Comparison of ENCODE assay signal across 8 cellular contexts in genomic region chr16:56681939-56682702, GRCh38. TPM values are rescaled to one million over a fixed set of nuclear protein-coding genes. Genes with fewer than 3 reads are reported as not detected.
A peak's percentile ranks its signal among the peaks of the same experiment; 100 is the strongest.
DNase-seq lines count a peak whose midpoint lies in the region; ATAC-seq, FAIRE-seq and TF ChIP-seq lines count a peak whose summit lies in the region.

Gene MT1X, plus strand, starts transcription at chr16:56682470. Its CDS starts 71 bp downstream, at chr16:56682541.

- peak; percentile 96 for TF ChIP-seq POLR2A in HepG2 (IDR thresholded peaks at IDR 0.05; ENCODE audit: insufficient read depth in 1 of 2, low read depth in 2 of 2, low read length in 2 of 2)

- TF ChIP-seq EP300 in HepG2 (IDR thresholded peaks at IDR 0.05; ENCODE audit: low read depth in 2 of 2, low read length in 2 of 2) (peak in 1 of 2 experiments; percentile 45; a peak in 1 of 4 replicates), HepG2 (CRISPR knock-in tag; IDR thresholded peaks at IDR 0.05; ENCODE audit: borderline replicate concordance) (no peak)

- no peaks in the 10 kb centered on the region for H3K79me2 ChIP-seq in HepG2 (ENCODE audit: insufficient read depth, low read length)

- peak within 1 kb of the TSS; percentile 66 for H3K9ac ChIP-seq in HepG2 (ENCODE audit: insufficient read depth, low read depth, low read length)

- no peaks in the 10 kb centered on the region for H3K36me3 ChIP-seq in BJ (ENCODE audit: control insufficient read depth, insufficient read depth, low read length)
- no peaks in the 10 kb centered on the region for H3K36me3 ChIP-seq in HepG2 (replicated peaks in 1 of 2; ENCODE audit: control insufficient read depth in 1 of 2, insufficient read depth in 2 of 2, low read length in 2 of 2)

- peaks cover 3% of the 10 kb centered on the region for H3K9me3 Mint-ChIP-seq in activated CD4-positive, alpha-beta T cell treated with anti-CD3 and anti-CD28 coated beads, Interleukin-2, amount 10 ng/mL, durations not matched to agents 7 days and 5 days

- H3K27ac Mint-ChIP-seq in activated CD4-positive, alpha-beta T cell treated with anti-CD3 and anti-CD28 coated beads, Interleukin-2, amount 10 ng/mL, durations not matched to agents 7 days and 5 days: peak within 1 kb of the TSS; percentile 96

- H3K4me1 Mint-ChIP-seq in activated CD4-positive, alpha-beta T cell treated with anti-CD3 and anti-CD28 coated beads, Interleukin-2, amount 10 ng/mL, durations not matched to agents 7 days and 5 days: peaks cover 26% of the 10 kb centered on the region

- no TSS peak for BruUV-seq in HepG2 (replicated peaks; lab: Mats Ljungman, UMichigan)

- FAIRE-seq in GM19239 (lab: Jason Lieb, UNC) (peak; percentile 89), HepG2 (lab: Jason Lieb, UNC) (peak; percentile 62)

- no peak for TF ChIP-seq RAD21 in HepG2 (CRISPR knock-in tag; IDR thresholded peaks at IDR 0.05)

- H3K27ac ChIP-seq in HepG2 (ENCODE audit: extremely low read length, insufficient read depth, low read length): no peak within 1 kb of the TSS

- H3K36me3 Mint-ChIP-seq in activated CD4-positive, alpha-beta T cell treated with anti-CD3 and anti-CD28 coated beads, Interleukin-2, amount 10 ng/mL, durations not matched to agents 7 days and 5 days (ENCODE audit: low read depth): peaks cover 5% of the 10 kb centered on the region

- in situ Hi-C loops in HepG2 (cut with HindIII; ENCODE audit: extremely low pct_ligation_motif_present, low pct_unique_long_range_greater_than_20kb): no loop called here

- WGBS in HepG2 (ENCODE audit: low lambda C conversion rate): under 1% methylated on average over 30 of the region's 49 CpGs

- H3K4me1 ChIP-seq in HepG2 (ENCODE audit: insufficient read depth, low read length): peaks cover 45% of the 10 kb centered on the region

- peaks cover 2% of the 10 kb centered on the region; the same call in 1 of the 2 replicates for H3K27me3 ChIP-seq in BJ (ENCODE audit: control insufficient read depth, insufficient read depth, low read length)
- H3K27me3 ChIP-seq in HepG2 (ENCODE audit: control insufficient read depth in 1 of 2, insufficient read depth in 2 of 2, low read length in 2 of 2): peaks cover 0 to 10% of the 10 kb centered on the region in 2 experiments; a peak in 1 of 5 replicates

- peaks cover 9% of the 10 kb centered on the region for H3K9me3 ChIP-seq in HepG2 (ENCODE audit: low read length)

- ATAC-seq in HG03442 (IDR thresholded peaks at IDR 0.05; ENCODE audit: unreplicated experiment) (peak; percentile 94), HepG2 (peak; percentile 96)

- no peaks in the 10 kb centered on the region for H3K27me3 Mint-ChIP-seq in activated CD4-positive, alpha-beta T cell treated with anti-CD3 and anti-CD28 coated beads, Interleukin-2, amount 10 ng/mL, durations not matched to agents 7 days and 5 days

- peak within 1 kb of the TSS; percentile 100 for H3K4me2 ChIP-seq in HepG2 (ENCODE audit: low read depth, low read length)

- no peaks in the 10 kb centered on the region for H4K20me1 ChIP-seq in HepG2 (ENCODE audit: insufficient read depth, low read length)

- DNase-seq in BJ (ENCODE audit: low read depth): peak; percentile 31
- DNase-seq in GM19239 (ENCODE audit: insufficient read length, low spot score): peak; percentile 85
- peak; percentile 71 to 92 for DNase-seq in NCI-H526 (lab: John Stamatoyannopoulos, UW)
- DNase-seq in activated CD4-positive, alpha-beta T cell treated with anti-CD3 and anti-CD28 coated beads, Interleukin-2, amount 10 ng/mL, durations not matched to agents 7 days and 5 days: peak; percentile 92
- peak; percentile 49 for DNase-seq in cortex of kidney (lab: John Stamatoyannopoulos, UW)
- DNase-seq in HepG2 (ENCODE audit: low spot score): peak; percentile 87
- peak; percentile 92 for DNase-seq in stimulated activated CD4-positive, alpha-beta T cell treated with anti-CD3 and anti-CD28 coated beads, Interleukin-4, amount 100 ng/mL, for 1 hour

- CTCF ChIA-PET in BJ (lab: Yijun Ruan, JAX) (interaction anchor here (1.6 to 3.8 kb wide), 3 partner anchors 9 to 105 kb away, joined by 5 to 12 read pairs (median 10); no protein-coding TSS in a partner anchor), HepG2 (lab: Yijun Ruan, JAX; ENCODE audit: low intra/inter-chr PET ratio, low total read pairs) (no interaction called here)
- CTCF ChIA-PET in activated CD4-positive, alpha-beta T cell treated with anti-CD3 and anti-CD28 coated beads, Interleukin-2, amount 10 ng/mL, durations not matched to agents 7 days and 5 days (lab: Charles Lee): interaction anchor here (0.6 to 1.5 kb wide), 6 partner anchors 10 to 27 kb away, joined by 3 to 5 read pairs (median 4); partner anchors contain the start of gene MT1H

- TF ChIP-seq CTCF in BJ (IDR thresholded peaks at IDR 0.05; ENCODE audit: insufficient read depth, low read depth, low read length): no peak
- no peak for TF ChIP-seq CTCF in HepG2 (CRISPR knock-in tag; IDR thresholded peaks at IDR 0.05)

- peak within 1 kb of the TSS; percentile 95 for H3K4me3 Mint-ChIP-seq in activated CD4-positive, alpha-beta T cell treated with anti-CD3 and anti-CD28 coated beads, Interleukin-2, amount 10 ng/mL, durations not matched to agents 7 days and 5 days

- peak within 1 kb of the TSS; percentile 79 for H2AFZ ChIP-seq in HepG2 (ENCODE audit: low read length)

- H3K4me3 ChIP-seq in BJ (ENCODE audit: low read depth, low read length) (peak within 1 kb of the TSS; percentile 46), HepG2 (replicated peaks in 1 of 3; ENCODE audit: insufficient read depth in 1 of 3, low read depth in 2 of 3, low read length in 3 of 3) (peak within 1 kb of the TSS; percentile 62 to 83 (median 78); a peak in 5 of 6 replicates)

- intact Hi-C loops in HepG2 (cut with micrococcal nuclease; ENCODE audit: unreplicated experiment): no loop called here

- POLR2A ChIA-PET in BJ (lab: Charles Lee) (interaction anchor here (0.5 kb wide), 1 partner anchor 8 kb away, joined by 3 read pairs; no protein-coding TSS in a partner anchor), HepG2 (lab: Yijun Ruan, JAX) (interaction anchor here (1.0 to 2.3 kb wide), 7 partner anchors 20 to 75 kb away, joined by 3 to 15 read pairs (median 3); partner anchors contain the start of genes MT1A, MT2A and NUP93)
- POLR2A ChIA-PET in activated CD4-positive, alpha-beta T cell treated with anti-CD3 and anti-CD28 coated beads, Interleukin-2, amount 10 ng/mL, durations not matched to agents 7 days and 5 days (lab: Charles Lee): interaction anchor here (0.6 kb wide), 1 partner anchor 27 kb away, joined by 3 read pairs; no protein-coding TSS in a partner anchor

TF ChIP-seq in HepG2, 621 proteins besides CTCF, POLR2A, EP300 and RAD21 (continues in another document):
- TF ChIP-seq ZNF414 (CRISPR knock-in tag; IDR thresholded peaks at IDR 0.05) (no peak), ARHGAP35 (CRISPR knock-in tag; IDR thresholded peaks at IDR 0.05; ENCODE audit: borderline replicate concordance) (peak; percentile 64; the same call in 1 of the 2 replicates), TP53 (CRISPR knock-in tag; conservative IDR thresholded peaks at IDR 0.05) (no peak), HNRNPUL1 (IDR thresholded peaks at IDR 0.05; ENCODE audit: low read depth, low read length) (no peak)

RNA-seq across cellular contexts. Expression of gene MT1X, which starts in this region (rescaled TPM):
- polyA plus RNA-seq in BJ (2011; rRNA removed) (55.5 and 60.2 TPM in 2 replicates), HepG2 (2011; rRNA removed) (9.8 and 19.7 TPM in 2 replicates)
- 176 and 360 TPM in 2 replicates for polyA minus RNA-seq in BJ (2011; rRNA and poly(A)+ RNA removed)
- 10 to 100 TPM; 57.6 to 59.1 TPM for total RNA-seq in activated CD4-positive, alpha-beta T cell treated with anti-CD3 and anti-CD28 coated beads, Interleukin-2, amount 10 ng/mL, durations not matched to agents 7 days and 5 days
- 288 and 327 TPM in 2 replicates for total RNA-seq in HepG2 (2016; rRNA removed; fragmentation: Illumina TruSeq; extraction: Trizol)
- total RNA-seq in HepG2 (2016; cell fraction: cytosol; rRNA removed; fragmentation: Illumina TruSeq; extraction: Trizol; ENCODE audit: low read depth): 73.9 and 100 TPM in 2 replicates
- total RNA-seq in HepG2 (2016; cell fraction: insoluble cytoplasmic fraction; rRNA removed; fragmentation: Illumina TruSeq; extraction: Trizol): 257 and 313 TPM in 2 replicates
- 97.1 and 117 TPM in 2 replicates for total RNA-seq in HepG2 (2016; cell fraction: membrane; rRNA removed; fragmentation: Illumina TruSeq; extraction: Trizol)
- total RNA-seq in HepG2 (2016; cell fraction: nucleus; rRNA removed; fragmentation: Illumina TruSeq; extraction: Trizol): 90.2 and 125 TPM in 2 replicates
- polyA plus RNA-seq in HepG2 (2011; cell fraction: cytosol; rRNA removed): 45.2 and 131 TPM in 2 replicates
- 13.2 and 26.8 TPM in 2 replicates for polyA plus RNA-seq in HepG2 (2011; cell fraction: nucleus; rRNA removed)
- polyA plus RNA-seq in HepG2 (2012): 19.2 and 23.8 TPM in 2 replicates
- polyA plus RNA-seq in HepG2 (2016; cell fraction: cytosol; fragmentation: Illumina TruSeq; extraction: Trizol; ENCODE audit: low read depth): 63.5 and 83.4 TPM in 2 replicates
- polyA plus RNA-seq in HepG2 (2016; cell fraction: insoluble cytoplasmic fraction; fragmentation: Illumina TruSeq; extraction: Trizol; ENCODE audit: low read depth): 331 and 345 TPM in 2 replicates
- 110 and 112 TPM in 2 replicates for polyA plus RNA-seq in HepG2 (2016; cell fraction: membrane; fragmentation: Illumina TruSeq; extraction: Trizol; ENCODE audit: low read depth)
- 198 and 202 TPM in 2 replicates for polyA plus RNA-seq in HepG2 (2016; cell fraction: nucleus; fragmentation: Illumina TruSeq; extraction: Trizol; ENCODE audit: insufficient read depth, low read depth)
- 60.6 and 119 TPM in 2 replicates for polyA minus RNA-seq in HepG2 (2011; rRNA and poly(A)+ RNA removed; ENCODE audit: low replicate concordance)
- polyA minus RNA-seq in HepG2 (2011; cell fraction: cytosol; rRNA and poly(A)+ RNA removed): 14.0 and 19.4 TPM in 2 replicates
- polyA minus RNA-seq in HepG2 (2011; cell fraction: nucleus; rRNA and poly(A)+ RNA removed): 6.5 and 8.1 TPM in 2 replicates

Comparison
In these comparisons a context has a peak if more than half of its experiments do, and no peak if none do; other contexts are left out.
1. DNase-seq: peak in every context shown above with its lines; median percentile 92 in activated CD4-positive, alpha-beta T cell treated with anti-CD3 and anti-CD28 coated beads, Interleukin-2, amount 10 ng/mL, durations not matched to agents 7 days and 5 days; 92 in stimulated activated CD4-positive, alpha-beta T cell treated with anti-CD3 and anti-CD28 coated beads, Interleukin-4, amount 100 ng/mL, for 1 hour; 87 in HepG2; 85 in GM19239; 82 in NCI-H526; 49 in cortex of kidney; 31 in BJ.